Comparison of ENCODE assay signal across 1 cellular context in the genomic region with DNA sequence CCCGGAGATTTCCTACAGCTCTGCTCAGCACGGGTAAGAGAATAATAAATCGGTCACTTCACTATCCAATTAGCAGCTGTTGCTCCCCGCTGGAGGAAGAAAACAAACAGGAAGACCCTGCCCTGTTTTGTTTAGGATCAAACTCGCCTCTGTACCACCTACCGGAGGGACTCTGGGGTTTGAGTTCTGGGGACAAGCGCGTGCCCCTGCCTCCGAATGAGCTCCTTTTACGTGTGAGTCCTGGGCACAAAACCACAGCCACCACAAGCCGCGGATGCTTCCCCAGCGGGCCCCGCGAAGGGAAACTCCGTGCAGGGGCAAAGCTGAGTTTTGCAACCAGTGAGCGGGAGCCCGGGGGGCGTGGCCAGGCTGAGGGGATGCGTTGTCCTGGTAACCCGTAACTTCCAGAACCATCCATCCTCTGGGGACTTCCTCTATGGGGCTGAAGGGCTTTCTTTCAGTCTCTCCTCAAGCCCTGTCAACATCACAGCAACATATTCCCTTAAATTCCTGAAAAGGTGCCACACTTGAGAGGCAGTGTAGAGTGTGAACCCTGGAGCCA.
A peak's percentile ranks its signal among the peaks of the same experiment; 100 is the strongest.
TF ChIP-seq lines count a peak whose summit lies in the region.

No MANE protein-coding gene starts in this region.

TF ChIP-seq in GM12878, 131 proteins besides CTCF, POLR2A, EP300 and RAD21 (continued from another document and continues in another):
- TF ChIP-seq, protein P1, sequence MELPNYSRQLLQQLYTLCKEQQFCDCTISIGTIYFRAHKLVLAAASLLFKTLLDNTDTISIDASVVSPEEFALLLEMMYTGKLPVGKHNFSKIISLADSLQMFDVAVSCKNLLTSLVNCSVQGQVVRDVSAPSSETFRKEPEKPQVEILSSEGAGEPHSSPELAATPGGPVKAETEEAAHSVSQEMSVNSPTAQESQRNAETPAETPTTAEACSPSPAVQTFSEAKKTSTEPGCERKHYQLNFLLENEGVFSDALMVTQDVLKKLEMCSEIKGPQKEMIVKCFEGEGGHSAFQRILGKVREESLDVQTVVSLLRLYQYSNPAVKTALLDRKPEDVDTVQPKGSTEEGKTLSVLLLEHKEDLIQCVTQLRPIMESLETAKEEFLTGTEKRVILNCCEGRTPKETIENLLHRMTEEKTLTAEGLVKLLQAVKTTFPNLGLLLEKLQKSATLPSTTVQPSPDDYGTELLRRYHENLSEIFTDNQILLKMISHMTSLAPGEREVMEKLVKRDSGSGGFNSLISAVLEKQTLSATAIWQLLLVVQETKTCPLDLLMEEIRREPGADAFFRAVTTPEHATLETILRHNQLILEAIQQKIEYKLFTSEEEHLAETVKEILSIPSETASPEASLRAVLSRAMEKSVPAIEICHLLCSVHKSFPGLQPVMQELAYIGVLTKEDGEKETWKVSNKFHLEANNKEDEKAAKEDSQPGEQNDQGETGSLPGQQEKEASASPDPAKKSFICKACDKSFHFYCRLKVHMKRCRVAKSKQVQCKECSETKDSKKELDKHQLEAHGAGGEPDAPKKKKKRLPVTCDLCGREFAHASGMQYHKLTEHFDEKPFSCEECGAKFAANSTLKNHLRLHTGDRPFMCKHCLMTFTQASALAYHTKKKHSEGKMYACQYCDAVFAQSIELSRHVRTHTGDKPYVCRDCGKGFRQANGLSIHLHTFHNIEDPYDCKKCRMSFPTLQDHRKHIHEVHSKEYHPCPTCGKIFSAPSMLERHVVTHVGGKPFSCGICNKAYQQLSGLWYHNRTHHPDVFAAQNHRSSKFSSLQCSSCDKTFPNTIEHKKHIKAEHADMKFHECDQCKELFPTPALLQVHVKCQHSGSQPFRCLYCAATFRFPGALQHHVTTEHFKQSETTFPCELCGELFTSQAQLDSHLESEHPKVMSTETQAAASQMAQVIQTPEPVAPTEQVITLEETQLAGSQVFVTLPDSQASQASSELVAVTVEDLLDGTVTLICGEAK (IDR thresholded peaks at IDR 0.05; ENCODE audit: borderline replicate concordance) = no peak
- TF ChIP-seq TCF3 (IDR thresholded peaks at IDR 0.05; ENCODE audit: borderline replicate concordance, insufficient read depth, low read depth, low read length) (peak; percentile 32; the same call in 1 of the 2 replicates), BCL11A (IDR thresholded peaks at IDR 0.05; ENCODE audit: low read depth, low read length) (0 out of 2 replicates have a peak, but pooled peaks have one; percentile 60), BACH1 (IDR thresholded peaks at IDR 0.05; ENCODE audit: borderline replicate concordance) (no peak; the same call in 1 of the 2 replicates), SPI1 (IDR thresholded peaks at IDR 0.05; ENCODE audit: borderline replicate concordance, insufficient read depth, low read depth, low read length) (peak; percentile 58; the same call in 1 of the 2 replicates), BHLHE40 (IDR thresholded peaks at IDR 0.05; ENCODE audit: borderline replicate concordance in 1 of 2, low read depth in 2 of 2, low read length in 1 of 2) (peak; percentile 82 to 87; a peak in 3 of 4 replicates), FOXK2 (IDR thresholded peaks at IDR 0.05) (no peak), MTA3 (IDR thresholded peaks at IDR 0.05; ENCODE audit: borderline replicate concordance, low read length) (peak; percentile 93; the same call in 1 of the 2 replicates), CBX3 (IDR thresholded peaks at IDR 0.05; ENCODE audit: borderline replicate concordance, low read depth) (no peak), SREBF1 (IDR thresholded peaks at IDR 0.05; ENCODE audit: low read length) (no peak), CREB1 (IDR thresholded peaks at IDR 0.05; ENCODE audit: low read depth) (peak; percentile 58; the same call in 1 of the 2 replicates), FOS (IDR thresholded peaks at IDR 0.05; ENCODE audit: borderline replicate concordance, extremely low read depth, insufficient read length) (no peak), CREM (IDR thresholded peaks at IDR 0.05; ENCODE audit: low read depth) (peak; percentile 55; the same call in 1 of the 2 replicates), ZBED1 (IDR thresholded peaks at IDR 0.05; ENCODE audit: borderline replicate concordance) (peak; percentile 45; the same call in 1 of the 2 replicates), EED (IDR thresholded peaks at IDR 0.05; ENCODE audit: low read depth) (peak; percentile 99), TCF12 (IDR thresholded peaks at IDR 0.05; ENCODE audit: low read depth, low read length) (0 out of 2 replicates have a peak, but pooled peaks have one; percentile 9), SMAD5 (IDR thresholded peaks at IDR 0.05; ENCODE audit: low read depth) (no peak), IKZF1 (conservative IDR thresholded peaks at IDR 0.05) (peak; percentile 95), TAF1 (IDR thresholded peaks at IDR 0.05; ENCODE audit: borderline replicate concordance, low read depth, low read length) (no peak), NFXL1 (IDR thresholded peaks at IDR 0.05; ENCODE audit: borderline replicate concordance) (no peak), NBN (IDR thresholded peaks at IDR 0.05) (peak; percentile 61; the same call in 1 of the 2 replicates), JUNB (IDR thresholded peaks at IDR 0.05) (no peak), STAT1 (conservative IDR thresholded peaks at IDR 0.05) (0 out of 2 replicates have a peak, but pooled peaks have one; percentile 36), MEF2B (IDR thresholded peaks at IDR 0.05; ENCODE audit: partially characterized antibody, poor library complexity, severe bottlenecking) (peak; percentile 74), ASH2L (IDR thresholded peaks at IDR 0.05; ENCODE audit: borderline replicate concordance, low read depth) (no peak), RELA (IDR thresholded peaks at IDR 0.05; ENCODE audit: borderline replicate concordance, partially characterized antibody) (peak; percentile 97), CBX5 (IDR thresholded peaks at IDR 0.05; ENCODE audit: low read depth) (0 out of 2 replicates have a peak, but pooled peaks have one; percentile 27), NFYA (IDR thresholded peaks at IDR 0.05; ENCODE audit: borderline replicate concordance, low read depth, low read length) (no peak)
- TF ChIP-seq, protein P2, sequence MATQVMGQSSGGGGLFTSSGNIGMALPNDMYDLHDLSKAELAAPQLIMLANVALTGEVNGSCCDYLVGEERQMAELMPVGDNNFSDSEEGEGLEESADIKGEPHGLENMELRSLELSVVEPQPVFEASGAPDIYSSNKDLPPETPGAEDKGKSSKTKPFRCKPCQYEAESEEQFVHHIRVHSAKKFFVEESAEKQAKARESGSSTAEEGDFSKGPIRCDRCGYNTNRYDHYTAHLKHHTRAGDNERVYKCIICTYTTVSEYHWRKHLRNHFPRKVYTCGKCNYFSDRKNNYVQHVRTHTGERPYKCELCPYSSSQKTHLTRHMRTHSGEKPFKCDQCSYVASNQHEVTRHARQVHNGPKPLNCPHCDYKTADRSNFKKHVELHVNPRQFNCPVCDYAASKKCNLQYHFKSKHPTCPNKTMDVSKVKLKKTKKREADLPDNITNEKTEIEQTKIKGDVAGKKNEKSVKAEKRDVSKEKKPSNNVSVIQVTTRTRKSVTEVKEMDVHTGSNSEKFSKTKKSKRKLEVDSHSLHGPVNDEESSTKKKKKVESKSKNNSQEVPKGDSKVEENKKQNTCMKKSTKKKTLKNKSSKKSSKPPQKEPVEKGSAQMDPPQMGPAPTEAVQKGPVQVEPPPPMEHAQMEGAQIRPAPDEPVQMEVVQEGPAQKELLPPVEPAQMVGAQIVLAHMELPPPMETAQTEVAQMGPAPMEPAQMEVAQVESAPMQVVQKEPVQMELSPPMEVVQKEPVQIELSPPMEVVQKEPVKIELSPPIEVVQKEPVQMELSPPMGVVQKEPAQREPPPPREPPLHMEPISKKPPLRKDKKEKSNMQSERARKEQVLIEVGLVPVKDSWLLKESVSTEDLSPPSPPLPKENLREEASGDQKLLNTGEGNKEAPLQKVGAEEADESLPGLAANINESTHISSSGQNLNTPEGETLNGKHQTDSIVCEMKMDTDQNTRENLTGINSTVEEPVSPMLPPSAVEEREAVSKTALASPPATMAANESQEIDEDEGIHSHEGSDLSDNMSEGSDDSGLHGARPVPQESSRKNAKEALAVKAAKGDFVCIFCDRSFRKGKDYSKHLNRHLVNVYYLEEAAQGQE (IDR thresholded peaks at IDR 0.05; ENCODE audit: low read depth, low read length) = no peak
- TF ChIP-seq, protein P3, sequence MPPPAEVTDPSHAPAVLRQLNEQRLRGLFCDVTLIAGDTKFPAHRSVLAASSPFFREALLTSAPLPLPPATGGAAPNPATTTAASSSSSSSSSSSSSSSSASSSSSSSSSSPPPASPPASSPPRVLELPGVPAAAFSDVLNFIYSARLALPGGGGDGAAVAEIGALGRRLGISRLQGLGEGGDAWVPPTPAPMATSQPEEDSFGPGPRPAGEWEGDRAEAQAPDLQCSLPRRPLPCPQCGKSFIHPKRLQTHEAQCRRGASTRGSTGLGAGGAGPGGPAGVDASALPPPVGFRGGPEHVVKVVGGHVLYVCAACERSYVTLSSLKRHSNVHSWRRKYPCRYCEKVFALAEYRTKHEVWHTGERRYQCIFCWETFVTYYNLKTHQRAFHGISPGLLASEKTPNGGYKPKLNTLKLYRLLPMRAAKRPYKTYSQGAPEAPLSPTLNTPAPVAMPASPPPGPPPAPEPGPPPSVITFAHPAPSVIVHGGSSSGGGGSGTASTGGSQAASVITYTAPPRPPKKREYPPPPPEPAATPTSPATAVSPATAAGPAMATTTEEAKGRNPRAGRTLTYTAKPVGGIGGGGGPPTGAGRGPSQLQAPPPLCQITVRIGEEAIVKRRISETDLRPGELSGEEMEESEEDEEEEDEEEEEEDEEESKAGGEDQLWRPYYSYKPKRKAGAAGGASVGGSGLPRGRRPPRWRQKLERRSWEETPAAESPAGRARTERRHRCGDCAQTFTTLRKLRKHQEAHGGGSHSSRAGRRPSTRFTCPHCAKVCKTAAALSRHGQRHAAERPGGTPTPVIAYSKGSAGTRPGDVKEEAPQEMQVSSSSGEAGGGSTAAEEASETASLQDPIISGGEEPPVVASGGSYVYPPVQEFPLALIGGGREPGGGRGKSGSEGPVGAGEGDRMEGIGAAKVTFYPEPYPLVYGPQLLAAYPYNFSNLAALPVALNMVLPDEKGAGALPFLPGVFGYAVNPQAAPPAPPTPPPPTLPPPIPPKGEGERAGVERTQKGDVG (CRISPR knock-in tag; IDR thresholded peaks at IDR 0.05) = no peak
- TF ChIP-seq, protein P4, sequence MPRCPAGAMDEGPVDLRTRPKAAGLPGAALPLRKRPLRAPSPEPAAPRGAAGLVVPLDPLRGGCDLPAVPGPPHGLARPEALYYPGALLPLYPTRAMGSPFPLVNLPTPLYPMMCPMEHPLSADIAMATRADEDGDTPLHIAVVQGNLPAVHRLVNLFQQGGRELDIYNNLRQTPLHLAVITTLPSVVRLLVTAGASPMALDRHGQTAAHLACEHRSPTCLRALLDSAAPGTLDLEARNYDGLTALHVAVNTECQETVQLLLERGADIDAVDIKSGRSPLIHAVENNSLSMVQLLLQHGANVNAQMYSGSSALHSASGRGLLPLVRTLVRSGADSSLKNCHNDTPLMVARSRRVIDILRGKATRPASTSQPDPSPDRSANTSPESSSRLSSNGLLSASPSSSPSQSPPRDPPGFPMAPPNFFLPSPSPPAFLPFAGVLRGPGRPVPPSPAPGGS (IDR thresholded peaks at IDR 0.05; ENCODE audit: borderline replicate concordance, insufficient read depth, low read depth, low read length, poor library complexity, severe bottlenecking) = peak; percentile 72
- TF ChIP-seq, protein P5, sequence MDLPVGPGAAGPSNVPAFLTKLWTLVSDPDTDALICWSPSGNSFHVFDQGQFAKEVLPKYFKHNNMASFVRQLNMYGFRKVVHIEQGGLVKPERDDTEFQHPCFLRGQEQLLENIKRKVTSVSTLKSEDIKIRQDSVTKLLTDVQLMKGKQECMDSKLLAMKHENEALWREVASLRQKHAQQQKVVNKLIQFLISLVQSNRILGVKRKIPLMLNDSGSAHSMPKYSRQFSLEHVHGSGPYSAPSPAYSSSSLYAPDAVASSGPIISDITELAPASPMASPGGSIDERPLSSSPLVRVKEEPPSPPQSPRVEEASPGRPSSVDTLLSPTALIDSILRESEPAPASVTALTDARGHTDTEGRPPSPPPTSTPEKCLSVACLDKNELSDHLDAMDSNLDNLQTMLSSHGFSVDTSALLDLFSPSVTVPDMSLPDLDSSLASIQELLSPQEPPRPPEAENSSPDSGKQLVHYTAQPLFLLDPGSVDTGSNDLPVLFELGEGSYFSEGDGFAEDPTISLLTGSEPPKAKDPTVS (IDR thresholded peaks at IDR 0.05; ENCODE audit: low read depth, low read length) = peak; percentile 95
- TF ChIP-seq, protein P6, sequence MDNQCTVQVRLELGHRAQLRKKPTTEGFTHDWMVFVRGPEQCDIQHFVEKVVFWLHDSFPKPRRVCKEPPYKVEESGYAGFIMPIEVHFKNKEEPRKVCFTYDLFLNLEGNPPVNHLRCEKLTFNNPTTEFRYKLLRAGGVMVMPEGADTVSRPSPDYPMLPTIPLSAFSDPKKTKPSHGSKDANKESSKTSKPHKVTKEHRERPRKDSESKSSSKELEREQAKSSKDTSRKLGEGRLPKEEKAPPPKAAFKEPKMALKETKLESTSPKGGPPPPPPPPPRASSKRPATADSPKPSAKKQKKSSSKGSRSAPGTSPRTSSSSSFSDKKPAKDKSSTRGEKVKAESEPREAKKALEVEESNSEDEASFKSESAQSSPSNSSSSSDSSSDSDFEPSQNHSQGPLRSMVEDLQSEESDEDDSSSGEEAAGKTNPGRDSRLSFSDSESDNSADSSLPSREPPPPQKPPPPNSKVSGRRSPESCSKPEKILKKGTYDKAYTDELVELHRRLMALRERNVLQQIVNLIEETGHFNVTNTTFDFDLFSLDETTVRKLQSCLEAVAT (IDR thresholded peaks at IDR 0.05) = peak; percentile 94
- TF ChIP-seq, protein P7, sequence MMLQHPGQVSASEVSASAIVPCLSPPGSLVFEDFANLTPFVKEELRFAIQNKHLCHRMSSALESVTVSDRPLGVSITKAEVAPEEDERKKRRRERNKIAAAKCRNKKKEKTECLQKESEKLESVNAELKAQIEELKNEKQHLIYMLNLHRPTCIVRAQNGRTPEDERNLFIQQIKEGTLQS (IDR thresholded peaks at IDR 0.05; ENCODE audit: borderline replicate concordance, extremely low read depth, low read depth, low read length) = no peak
- TF ChIP-seq, protein P8, sequence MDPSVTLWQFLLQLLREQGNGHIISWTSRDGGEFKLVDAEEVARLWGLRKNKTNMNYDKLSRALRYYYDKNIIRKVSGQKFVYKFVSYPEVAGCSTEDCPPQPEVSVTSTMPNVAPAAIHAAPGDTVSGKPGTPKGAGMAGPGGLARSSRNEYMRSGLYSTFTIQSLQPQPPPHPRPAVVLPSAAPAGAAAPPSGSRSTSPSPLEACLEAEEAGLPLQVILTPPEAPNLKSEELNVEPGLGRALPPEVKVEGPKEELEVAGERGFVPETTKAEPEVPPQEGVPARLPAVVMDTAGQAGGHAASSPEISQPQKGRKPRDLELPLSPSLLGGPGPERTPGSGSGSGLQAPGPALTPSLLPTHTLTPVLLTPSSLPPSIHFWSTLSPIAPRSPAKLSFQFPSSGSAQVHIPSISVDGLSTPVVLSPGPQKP (IDR thresholded peaks at IDR 0.05; ENCODE audit: low read depth, low read length) = 0 out of 2 replicates have a peak, but pooled peaks have one; percentile 18
- TF ChIP-seq, protein P9, sequence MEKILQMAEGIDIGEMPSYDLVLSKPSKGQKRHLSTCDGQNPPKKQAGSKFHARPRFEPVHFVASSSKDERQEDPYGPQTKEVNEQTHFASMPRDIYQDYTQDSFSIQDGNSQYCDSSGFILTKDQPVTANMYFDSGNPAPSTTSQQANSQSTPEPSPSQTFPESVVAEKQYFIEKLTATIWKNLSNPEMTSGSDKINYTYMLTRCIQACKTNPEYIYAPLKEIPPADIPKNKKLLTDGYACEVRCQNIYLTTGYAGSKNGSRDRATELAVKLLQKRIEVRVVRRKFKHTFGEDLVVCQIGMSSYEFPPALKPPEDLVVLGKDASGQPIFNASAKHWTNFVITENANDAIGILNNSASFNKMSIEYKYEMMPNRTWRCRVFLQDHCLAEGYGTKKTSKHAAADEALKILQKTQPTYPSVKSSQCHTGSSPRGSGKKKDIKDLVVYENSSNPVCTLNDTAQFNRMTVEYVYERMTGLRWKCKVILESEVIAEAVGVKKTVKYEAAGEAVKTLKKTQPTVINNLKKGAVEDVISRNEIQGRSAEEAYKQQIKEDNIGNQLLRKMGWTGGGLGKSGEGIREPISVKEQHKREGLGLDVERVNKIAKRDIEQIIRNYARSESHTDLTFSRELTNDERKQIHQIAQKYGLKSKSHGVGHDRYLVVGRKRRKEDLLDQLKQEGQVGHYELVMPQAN (conservative IDR thresholded peaks at IDR 0.05) = no peak
